Comparison of ENCODE assay signal across 8 cellular contexts in genomic region chr1:43650306-43650941, GRCh38. TPM values are rescaled to one million over a fixed set of nuclear protein-coding genes. Genes with fewer than 3 reads are reported as not detected.
DNase-seq lines count a peak whose midpoint lies in the region; ATAC-seq and TF ChIP-seq lines count a peak whose summit lies in the region.

No MANE protein-coding gene starts in this region.

- intact Hi-C loops in ascending aorta (cut with DNase I) (loop anchor here (1.0 to 5.0 kb wide), 5 partner anchors 56 to 1188 kb away; partner anchors contain the start of genes CCDC30, CFAP57, EBNA1BP2 and HYI), aorta (cut with DNase I) (loop anchor here (2.0 to 5.0 kb wide), 2 partner anchors 56 to 123 kb away; partner anchors contain the start of gene ST3GAL3 (in 1 of the 2))

- DNase-seq in NCI-H146 treated with DMSO at 0.1 percent for 48 hours (lab: John Stamatoyannopoulos, UW; ENCODE audit: unreplicated experiment) (peak; percentile 78), T-helper 1 cell (peak; percentile 75 to 96 (median 87)), ascending aorta (ENCODE audit: low spot score in 2 of 2) (peak; percentile 87 to 97), hepatic stellate cell (ENCODE audit: low spot score) (peak; percentile 100), putamen (ENCODE audit: low spot score) (peak; percentile 98), aorta (peak; percentile 96 to 97)

- no peak for TF ChIP-seq CTCF in ascending aorta (IDR thresholded peaks at IDR 0.05)

- H3K27me3 ChIP-seq in ascending aorta (no peaks in the 10 kb centered on the region), aorta (ENCODE audit: control insufficient read depth in 1 of 2, insufficient read depth in 2 of 2, low read length in 1 of 2) (peaks cover 0 to 1% of the 10 kb centered on the region in 2 donors)

- H3K36me3 ChIP-seq in ascending aorta (peaks cover 5 to 26% of the 10 kb centered on the region in 2 donors), aorta (ENCODE audit: control insufficient read depth in 1 of 2, insufficient read depth in 2 of 2, low read length in 1 of 2) (peaks cover under 1% of the 10 kb centered on the region in 2 donors)

- no peaks in the 10 kb centered on the region for H3K9me3 ChIP-seq in ascending aorta
- no peaks in the 10 kb centered on the region for H3K9me3 ChIP-seq in aorta (ENCODE audit: control insufficient read depth, low read length)

- 0 to 1% methylated on average over 32 to 33 of the region's 33 CpGs for WGBS in aorta, 2 donors

- H3K4me3 ChIP-seq in ascending aorta (peak overlapping the region; percentile 77 to 83), aorta (ENCODE audit: low read length in 2 of 2) (peak overlapping the region; percentile 77 to 95)

- H3K4me1 ChIP-seq in ascending aorta (peaks cover 6 to 12% of the 10 kb centered on the region in 2 donors), aorta (ENCODE audit: control insufficient read depth in 1 of 2, insufficient read depth in 2 of 2, low read length in 2 of 2) (peaks cover 4 to 7% of the 10 kb centered on the region in 2 donors)

- peak; percentile 71 for ATAC-seq in GM18498 (IDR thresholded peaks at IDR 0.05; ENCODE audit: unreplicated experiment)
- ATAC-seq in HG02884 (IDR thresholded peaks at IDR 0.05; ENCODE audit: unreplicated experiment) = peak; percentile 44
- peak; percentile 94 for ATAC-seq in aorta (ENCODE audit: low FRiP score)

- H3K27ac ChIP-seq in ascending aorta (peak overlapping the region; percentile 88 to 89), aorta (ENCODE audit: low read depth in 1 of 2, low read length in 2 of 2) (peak overlapping the region in 1 of 2 donors; percentile 73)

RNA-seq across cellular contexts. Expression of gene KDM4A, which starts 0.5 kb away (rescaled TPM):
- 23.3 TPM for total RNA-seq in ascending aorta
- total RNA-seq in aorta = 10 to 100 TPM; 24.8 to 43.3 TPM
- polyA plus RNA-seq in aorta = 10 to 100 TPM in 1 of 2 donors, 1 to 10 TPM in 1; 9.4 to 13.9 TPM

RNA-seq across cellular contexts. Expression of gene ST3GAL3, which starts 56.9 kb away (rescaled TPM):
- 34.3 TPM for total RNA-seq in ascending aorta
- 10 to 100 TPM; 29.7 to 32.0 TPM for total RNA-seq in aorta
- 10 to 100 TPM; 20.2 to 24.3 TPM for polyA plus RNA-seq in aorta

Comparison
In these comparisons a context has a peak if more than half of its experiments do, and no peak if none do; other contexts are left out.
1. ATAC-seq: peak in every context shown above with its lines; median percentile 94 in aorta; 71 in GM18498; 44 in HG02884.